Comparison of ENCODE assay signal across 8 cellular contexts in genomic region chr1:171841050-171841910, GRCh38. TPM values are rescaled to one million over a fixed set of nuclear protein-coding genes. Genes with fewer than 3 reads are reported as not detected.
A peak's percentile ranks its signal among the peaks of the same experiment; 100 is the strongest.
DNase-seq lines count a peak whose midpoint lies in the region; ATAC-seq and TF ChIP-seq lines count a peak whose summit lies in the region.

Gene DNM3, plus strand, starts transcription at chr1:171841498. Its CDS starts 159 bp downstream, at chr1:171841657.

- no peak within 1 kb of the TSS for H3K27ac ChIP-seq in CD4-positive, CD25-positive, alpha-beta regulatory T cell (ENCODE audit: insufficient read depth, low read length, poor library complexity, severe bottlenecking)
- H3K27ac ChIP-seq in OCI-LY1 (ENCODE audit: low read depth, low read length, poor library complexity, severe bottlenecking) (no peak within 1 kb of the TSS), fibroblast of lung (ENCODE audit: insufficient read depth, low read length) (peak within 1 kb of the TSS; percentile 71)

- H3K79me2 ChIP-seq in OCI-LY1 (ENCODE audit: insufficient read depth, low read length), result no peaks in the 10 kb centered on the region
- no peaks in the 10 kb centered on the region for H3K79me2 ChIP-seq in fibroblast of lung (ENCODE audit: control insufficient read depth, insufficient read depth, low read length)

- peak within 1 kb of the TSS; percentile 83 to 93 (median 91) for H3K4me3 Mint-ChIP-seq in CD4-positive, CD25-positive, alpha-beta regulatory T cell
- peak within 1 kb of the TSS; percentile 81 to 95 (median 92) for H3K4me3 Mint-ChIP-seq in naive B cell

- peak; percentile 71 to 82 (median 76) for DNase-seq in CD4-positive, CD25-positive, alpha-beta regulatory T cell
- DNase-seq in activated T-helper 1 cell treated with anti-CD3 and anti-CD28 coated beads, Interleukin-2, amount 50 U/mL, for 16 hours (ENCODE audit: low read depth in 1 of 2, low spot score in 1 of 2), result peak; percentile 42 to 76
- DNase-seq in fibroblast of lung (ENCODE audit: low read depth in 2 of 2), result peak; percentile 61 to 93
- peak; percentile 87 for DNase-seq in naive B cell
- peak; percentile 44 to 73 for DNase-seq in stimulated activated CD8-positive, alpha-beta memory T cell treated with anti-CD3 and anti-CD28 coated beads, Interleukin-7, amount 100 ng/mL, for 4 hours (ENCODE audit: low read depth in 2 of 2)

- peaks cover 25% of the 10 kb centered on the region for H3K27me3 ChIP-seq in CD4-positive, CD25-positive, alpha-beta regulatory T cell (ENCODE audit: control insufficient read depth, insufficient read depth, low read length)
- H3K27me3 ChIP-seq in OCI-LY1 (ENCODE audit: insufficient read depth, low read length) (no peaks in the 10 kb centered on the region), fibroblast of lung (ENCODE audit: control insufficient read depth, insufficient read depth, low read length) (no peaks in the 10 kb centered on the region)

- H3F3A ChIP-seq in OCI-LY1 (ENCODE audit: insufficient read depth, low read length), result no peaks in the 10 kb centered on the region

- no peaks in the 10 kb centered on the region for H4K20me1 ChIP-seq in OCI-LY1 (ENCODE audit: insufficient read depth, low read length)
- H4K20me1 ChIP-seq in fibroblast of lung (ENCODE audit: control insufficient read depth, extremely low read depth, insufficient read depth, low read length), result no peaks in the 10 kb centered on the region

- H3K4me3 ChIP-seq in CD4-positive, CD25-positive, alpha-beta regulatory T cell (ENCODE audit: low read depth, low read length), result peak within 1 kb of the TSS; percentile 54
- H3K4me3 ChIP-seq in OCI-LY1 (ENCODE audit: low read depth, low read length, poor library complexity, severe bottlenecking) (peak within 1 kb of the TSS; percentile 76), fibroblast of lung (replicated peaks in 1 of 4; ENCODE audit: control extremely low read depth in 1 of 4, insufficient read depth in 1 of 4, low read depth in 3 of 4, low read length in 4 of 4) (peak within 1 kb of the TSS; percentile 61 to 70 (median 66))

- H2AFZ ChIP-seq in OCI-LY1 (ENCODE audit: low read length), result 0 out of 2 replicates have a peak within 1 kb of the TSS, but pooled peaks have one; percentile 20
- peak within 1 kb of the TSS; percentile 94 for H2AFZ ChIP-seq in fibroblast of lung (ENCODE audit: low read length)

- peak within 1 kb of the TSS; percentile 59; the same call in 1 of the 2 replicates for H3K9ac ChIP-seq in OCI-LY1 (ENCODE audit: low read length)
- H3K9ac ChIP-seq in fibroblast of lung (ENCODE audit: insufficient read depth, low read length), result peak within 1 kb of the TSS; percentile 69

- H3K9me3 ChIP-seq in CD4-positive, CD25-positive, alpha-beta regulatory T cell (ENCODE audit: control insufficient read depth in 2 of 2, low read length in 2 of 2), result no peaks in the 10 kb centered on the region
- H3K9me3 ChIP-seq in OCI-LY1 (ENCODE audit: low read length) (no peaks in the 10 kb centered on the region), fibroblast of lung (ENCODE audit: control insufficient read depth, insufficient read depth, low read depth, low read length) (no peaks in the 10 kb centered on the region)

- no peaks in the 10 kb centered on the region for H3K36me3 Mint-ChIP-seq in CD4-positive, CD25-positive, alpha-beta regulatory T cell
- no peaks in the 10 kb centered on the region for H3K36me3 Mint-ChIP-seq in naive B cell

- H3K9me2 ChIP-seq in OCI-LY1 (ENCODE audit: low read depth, low read length), result no peaks in the 10 kb centered on the region

- peaks cover 17% of the 10 kb centered on the region for H3K4me1 ChIP-seq in CD4-positive, CD25-positive, alpha-beta regulatory T cell (ENCODE audit: control insufficient read depth, insufficient read depth, low read length, poor library complexity, severe bottlenecking)
- H3K4me1 ChIP-seq in OCI-LY1 (ENCODE audit: insufficient read depth, low read length, severe bottlenecking) (peaks cover 11% of the 10 kb centered on the region), fibroblast of lung (ENCODE audit: control insufficient read depth, extremely low read depth, insufficient read depth, low read length) (no peaks in the 10 kb centered on the region)

- H3K4me2 ChIP-seq in OCI-LY1 (ENCODE audit: low read length), result peak within 1 kb of the TSS; percentile 87
- peak within 1 kb of the TSS; percentile 89 for H3K4me2 ChIP-seq in fibroblast of lung (ENCODE audit: extremely low read depth, insufficient read depth, low read length)

- peak within 1 kb of the TSS; percentile 33 to 89 (median 86) for H3K27ac Mint-ChIP-seq in CD4-positive, CD25-positive, alpha-beta regulatory T cell
- H3K27ac Mint-ChIP-seq in naive B cell, result peak within 1 kb of the TSS; percentile 49 to 94 (median 60)

- peaks cover 0 to 19% (median 15%) of the 10 kb centered on the region in 4 donors for H3K4me1 Mint-ChIP-seq in CD4-positive, CD25-positive, alpha-beta regulatory T cell
- H3K4me1 Mint-ChIP-seq in naive B cell, result peaks cover 16 to 18% (median 18%) of the 10 kb centered on the region in 3 donors

- H3K27me3 Mint-ChIP-seq in CD4-positive, CD25-positive, alpha-beta regulatory T cell, result peaks cover 43% of the 10 kb centered on the region
- peaks cover 11 to 21% (median 16%) of the 10 kb centered on the region in 3 donors for H3K27me3 Mint-ChIP-seq in naive B cell

- TF ChIP-seq CTCF in OCI-LY1 (IDR thresholded peaks at IDR 0.05; ENCODE audit: low read length), result no peak
- TF ChIP-seq CTCF in fibroblast of lung (conservative IDR thresholded peaks at IDR 0.05 in 1 of 2, IDR thresholded peaks at IDR 0.05 in 1 of 2; ENCODE audit: low read depth in 1 of 2, low read length in 2 of 2), result no peak

- peaks cover 0 to 1% (median 0%) of the 10 kb centered on the region in 7 donors for H3K9me3 Mint-ChIP-seq in CD4-positive, CD25-positive, alpha-beta regulatory T cell
- H3K9me3 Mint-ChIP-seq in naive B cell, result no peaks in the 10 kb centered on the region

- ATAC-seq in CD4-positive, CD25-positive, alpha-beta regulatory T cell (ENCODE audit: low read depth in 2 of 2), result peak; percentile 88 to 91
- peak; percentile 89 for ATAC-seq in GM19455 (IDR thresholded peaks at IDR 0.05; ENCODE audit: unreplicated experiment)
- ATAC-seq in HG03571 (IDR thresholded peaks at IDR 0.05; ENCODE audit: unreplicated experiment), result peak; percentile 86
- peak; percentile 91 to 92 for ATAC-seq in naive B cell (ENCODE audit: low read depth in 2 of 2)

- no peaks in the 10 kb centered on the region for H3K36me3 ChIP-seq in CD4-positive, CD25-positive, alpha-beta regulatory T cell (ENCODE audit: control insufficient read depth, insufficient read depth, low read length)
- H3K36me3 ChIP-seq in OCI-LY1 (ENCODE audit: insufficient read depth, low read length), result no peaks in the 10 kb centered on the region
- H3K36me3 ChIP-seq in fibroblast of lung (ENCODE audit: control insufficient read depth, insufficient read depth, low read length), result no peaks in the 10 kb centered on the region

RNA-seq across cellular contexts. Expression of gene DNM3, which starts in this region (rescaled TPM):
- 5.5 TPM for total RNA-seq in CD4-positive, CD25-positive, alpha-beta regulatory T cell
- 1 to 10 TPM in 3 of 4 donors, under 1 TPM in 1; 0.76 to 1.9 (median 1.5) TPM for polyA plus RNA-seq in CD4-positive, CD25-positive, alpha-beta regulatory T cell
- 1.8 and 3.6 TPM in 2 replicates for total RNA-seq in fibroblast of lung
- polyA plus RNA-seq in fibroblast of lung (1.6 and 1.9 TPM in 2 replicates), naive B cell (ENCODE audit: low read depth in 6 of 6) (1 to 10 TPM in 2 of 6 donors, under 1 TPM in 4; 0.32 to 6.6 (median 0.57) TPM)
- 1.2 and 1.8 TPM in 2 replicates for polyA plus RNA-seq in fibroblast of lung (2012)
- polyA minus RNA-seq in fibroblast of lung (ENCODE audit: low replicate concordance), result 0.74 TPM in 1 of 2 replicates, not detected in the other
